In the genomic region with DNA sequence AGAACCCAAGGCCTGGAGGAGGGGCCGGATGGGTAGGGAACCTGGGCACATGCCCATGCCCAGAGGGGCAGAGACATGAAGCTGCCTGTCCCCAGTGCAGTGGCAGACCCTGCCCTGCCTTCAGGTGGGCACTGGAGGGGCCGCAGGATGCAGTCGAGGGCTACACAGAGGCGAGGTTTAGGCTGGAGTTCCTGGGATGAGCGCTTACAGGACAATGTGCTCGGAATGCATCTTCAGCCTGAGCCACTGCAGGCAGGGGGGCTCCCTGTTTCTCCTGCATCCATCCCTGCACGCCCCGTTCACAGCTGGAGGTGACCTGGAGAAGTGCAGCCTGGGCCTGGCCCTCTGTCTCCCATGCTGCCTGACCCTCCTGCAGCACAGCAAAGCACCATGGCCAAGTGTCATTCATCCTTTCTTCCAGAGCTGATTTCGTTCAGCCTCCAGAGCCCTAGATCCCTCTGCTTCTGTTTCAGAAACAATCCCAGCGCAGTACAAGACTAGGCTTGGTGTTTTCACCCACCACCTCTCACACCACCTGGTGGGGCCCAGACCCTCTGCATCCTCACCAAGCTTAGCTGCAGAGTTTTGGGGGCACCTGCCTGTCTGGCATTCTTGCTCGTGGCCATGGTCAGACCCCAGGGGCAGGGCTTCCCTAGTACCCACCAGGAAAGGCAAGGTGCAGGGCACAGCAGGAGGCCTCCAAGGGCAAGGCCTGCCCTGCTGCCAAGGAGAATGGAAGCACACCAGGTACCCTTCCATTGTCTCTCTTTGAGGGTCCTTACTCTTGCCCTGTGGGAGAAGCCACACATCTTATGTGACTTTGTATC, we compare ENCODE assay signal across 25 cellular contexts.
"Had no signal": no experiment of that assay in that cellular context is flagged by ENCODE, and none has a peak within 500 bp of the region (broad histone marks: within the 10 kb centered on the region; RNA-seq: fewer than 3 reads in every experiment).

No MANE protein-coding gene starts in this region.

- H3K4me1 ChIP-seq: colonic mucosa, thyroid gland had no signal

- H3K36me3 ChIP-seq: colonic mucosa, gastrocnemius medialis, ovary, thyroid gland had no signal

- H3K4me3 ChIP-seq: colonic mucosa, dorsolateral prefrontal cortex, gastrocnemius medialis, hepatocyte, ovary, skin epidermis, thyroid gland had no signal

- H3K27me3 ChIP-seq: colonic mucosa, gastrocnemius medialis, ovary, thyroid gland had no signal

- H2AFZ ChIP-seq: hepatocyte had no signal

- ATAC-seq: gastrocnemius medialis; left cardiac atrium; sciatic nerve; SK-N-SH treated with all-trans-retinoic acid at 6 μM for 48 hours; stimulated activated memory B cell treated with anti-CD40 and anti-IgM and Interleukin-4, amounts not matched to agents 10 μg/mL and 1 μg/mL and 100 μg/mL, for 72 hours; stimulated activated naive CD8-positive, alpha-beta T cell treated with anti-CD3 and anti-CD28 coated beads, Interleukin-15, amount 100 ng/mL, for 72 hours; WTC11 had no signal

- H3K27ac ChIP-seq: colonic mucosa, dorsolateral prefrontal cortex, hepatocyte, ovary, skin epidermis, thyroid gland had no signal

- DNase-seq: activated CD4-positive, alpha-beta T cell treated with anti-CD3 and anti-CD28 coated beads, Interleukin-2, amount 50 U/mL, for 4 hours; activated effector memory CD4-positive, alpha-beta T cell treated with Interleukin-2 at 50 U/mL for 16 hours; activated naive CD4-positive, alpha-beta T cell treated with Interleukin-2 at 50 U/mL for 16 hours; anterior cingulate cortex; cerebellar nuclear complex; colonic mucosa; dorsolateral prefrontal cortex; effector memory CD4-positive, alpha-beta T cell; gastrocnemius medialis; glutamatergic neuron; left cardiac atrium; natural killer cell; ovary; stimulated activated CD4-positive, alpha-beta T cell treated with anti-CD3 and anti-CD28 coated beads, Interleukin-4, amount 100 ng/mL, for 4 hours; stimulated activated CD8-positive, alpha-beta memory T cell treated with anti-CD3 and anti-CD28 coated beads, Interleukin-4, amount 100 ng/mL, for 48 hours; stimulated activated naive CD8-positive, alpha-beta T cell treated with anti-CD3 and anti-CD28 coated beads, Interleukin-15, amount 100 ng/mL, for 72 hours; substantia nigra; T-helper 2 cell; thyroid gland had no signal

- H3K4me2 ChIP-seq: hepatocyte had no signal

- H3K9me3 ChIP-seq: colonic mucosa, gastrocnemius medialis, ovary, thyroid gland had no signal
